ENCODE assay signal across 13 cellular contexts in the genomic region with DNA sequence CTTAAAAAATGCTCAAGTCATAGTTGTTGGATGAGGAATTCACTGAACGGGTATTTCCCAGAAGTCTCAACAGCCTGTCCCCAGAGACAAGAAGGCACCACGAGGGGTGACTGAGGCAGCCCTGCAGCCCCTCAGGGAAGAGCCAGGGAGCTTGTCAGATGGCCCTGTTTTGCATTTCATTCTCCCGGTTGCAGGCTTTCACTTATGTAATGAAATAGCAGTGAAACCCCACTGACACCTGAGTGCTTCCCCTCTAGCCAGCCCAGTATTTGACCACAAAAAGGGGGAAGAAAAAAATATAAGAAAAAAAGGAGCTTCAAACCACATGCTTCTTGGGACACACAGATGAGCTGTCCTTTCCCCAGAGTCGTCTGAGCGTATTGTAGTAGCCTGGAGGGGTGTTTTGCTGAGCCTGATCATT.
DNase-seq lines count a peak whose midpoint lies in the region; ATAC-seq and TF ChIP-seq lines count a peak whose summit lies in the region.
"Had no signal": no experiment of that assay in that cellular context is flagged by ENCODE, and none has a peak within 500 bp of the region (broad histone marks: within the 10 kb centered on the region; RNA-seq: fewer than 3 reads in every experiment).

No MANE protein-coding gene starts in this region.

- H3K27ac ChIP-seq in esophagus muscularis mucosa (replicated peaks in 1 of 4) = no peak overlapping the region
- no peak overlapping the region for H3K27ac ChIP-seq in A673 (ENCODE audit: low read depth, low read length, poor library complexity, severe bottlenecking)
- H3K27ac ChIP-seq in esophagus squamous epithelium = no peak overlapping the region
- H3K27ac ChIP-seq in testis = no peak overlapping the region
- H3K27ac ChIP-seq: vagina had no signal

- peak; percentile 54 for ATAC-seq in GM18873 (IDR thresholded peaks at IDR 0.05; ENCODE audit: low FRiP score, unreplicated experiment)
- peak; percentile 77 for ATAC-seq in GM21737 (IDR thresholded peaks at IDR 0.05; ENCODE audit: unreplicated experiment)
- peak; percentile 56 for ATAC-seq in HG03439 (IDR thresholded peaks at IDR 0.05; ENCODE audit: unreplicated experiment)
- ATAC-seq: T-helper 17 cell had no signal

- H3K4me3 ChIP-seq in esophagus muscularis mucosa (no peak overlapping the region), A673 (ENCODE audit: low read depth, low read length, poor library complexity, severe bottlenecking) (no peak overlapping the region), esophagus squamous epithelium (no peak overlapping the region), testis (no peak overlapping the region)
- H3K4me3 ChIP-seq: vagina had no signal

- POLR2A ChIA-PET in A673 (lab: Charles Lee; ENCODE audit: low non-redundant PET) = no interaction called here

- intact Hi-C loops in esophagus muscularis mucosa (cut with DNase I) = no loop called here
- intact Hi-C loops in A673 (cut with micrococcal nuclease; ENCODE audit: unreplicated experiment) = no loop called here
- intact Hi-C loops in esophagus squamous epithelium (cut with DNase I) = no loop called here
- intact Hi-C loops in testis (cut with DNase I; ENCODE audit: low total_unique reads) = no loop called here

- WGBS in esophagus muscularis mucosa = 56% methylated on average over 5 of the region's 5 CpGs
- WGBS in esophagus squamous epithelium, 2 donors = 57 to 62% methylated on average over 5 of the region's 5 CpGs
- WGBS in testis, 2 donors = 70 to 74% methylated on average over 5 of the region's 5 CpGs

- CTCF ChIA-PET in A673 (lab: Charles Lee) = no interaction called here

- no peak for TF ChIP-seq POLR2A in esophagus muscularis mucosa (IDR thresholded peaks at IDR 0.05; ENCODE audit: low read depth)
- no peak for TF ChIP-seq POLR2A in esophagus squamous epithelium (IDR thresholded peaks at IDR 0.05)
- TF ChIP-seq POLR2A in testis (IDR thresholded peaks at IDR 0.05) = no peak

- H3K9me3 ChIP-seq in esophagus muscularis mucosa = no peaks in the 10 kb centered on the region
- no peaks in the 10 kb centered on the region for H3K9me3 ChIP-seq in A673 (ENCODE audit: low read depth, low read length, poor library complexity, severe bottlenecking)
- H3K9me3 ChIP-seq in esophagus squamous epithelium = no peaks in the 10 kb centered on the region
- no peaks in the 10 kb centered on the region for H3K9me3 ChIP-seq in testis
- H3K9me3 ChIP-seq: vagina had no signal

- DNase-seq in esophagus muscularis mucosa (ENCODE audit: extremely low spot score) (peak; percentile 50), HK-2 (ENCODE audit: unreplicated experiment) (no peak), A673 (ENCODE audit: low spot score) (no peak), esophagus squamous epithelium (lab: John Stamatoyannopoulos, UW) (no peak), testis (no peak)
- DNase-seq: activated effector memory CD4-positive, alpha-beta T cell treated with anti-CD3 and anti-CD28 coated beads, Interleukin-2, amount 50 U/mL, for 16 hours; NCI-H1930; stimulated activated CD4-positive, alpha-beta T cell treated with anti-CD3 and anti-CD28 coated beads, Interleukin-4, amount 100 ng/mL, for 4 hours; T-helper 17 cell had no signal

- BruUV-seq in A673 (replicated peaks; lab: Mats Ljungman, UMichigan) = no TSS peak

- H3K4me1 ChIP-seq in esophagus muscularis mucosa (peaks cover 0 to 8% (median 3%) of the 10 kb centered on the region in 4 donors), A673 (ENCODE audit: insufficient read depth, low read length, poor library complexity, severe bottlenecking) (peaks cover 9% of the 10 kb centered on the region), esophagus squamous epithelium (peaks cover 0 to 14% (median 5%) of the 10 kb centered on the region in 3 donors), testis (no peaks in the 10 kb centered on the region)

- H3K27me3 ChIP-seq in esophagus muscularis mucosa = peaks cover 0 to 8% (median 0%) of the 10 kb centered on the region in 4 donors
- H3K27me3 ChIP-seq in A673 (replicated peaks; ENCODE audit: insufficient read depth, low read depth, low read length, poor library complexity) = no peaks in the 10 kb centered on the region
- H3K27me3 ChIP-seq in esophagus squamous epithelium = peaks cover 0 to 20% (median 0%) of the 10 kb centered on the region in 4 donors
- H3K27me3 ChIP-seq in testis = no peaks in the 10 kb centered on the region
- H3K27me3 ChIP-seq: vagina had no signal

- no peak for TF ChIP-seq EP300 in esophagus muscularis mucosa (IDR thresholded peaks at IDR 0.05)

- TF ChIP-seq CTCF in esophagus muscularis mucosa (IDR thresholded peaks at IDR 0.05) = no peak
- TF ChIP-seq CTCF in A673 (conservative IDR thresholded peaks at IDR 0.05; ENCODE audit: low read depth, low read length) = no peak
- no peak for TF ChIP-seq CTCF in esophagus squamous epithelium (IDR thresholded peaks at IDR 0.05)
- TF ChIP-seq CTCF in testis (IDR thresholded peaks at IDR 0.05) = no peak

- H3K36me3 ChIP-seq in esophagus muscularis mucosa (no peaks in the 10 kb centered on the region), A673 (ENCODE audit: insufficient read depth, low read length, poor library complexity, severe bottlenecking) (no peaks in the 10 kb centered on the region), esophagus squamous epithelium (no peaks in the 10 kb centered on the region), testis (ENCODE audit: low read depth, missing control alignments) (no peaks in the 10 kb centered on the region)
- H3K36me3 ChIP-seq: vagina had no signal
